Comparison of ENCODE assay signal across 8 cellular contexts in the genomic region with DNA sequence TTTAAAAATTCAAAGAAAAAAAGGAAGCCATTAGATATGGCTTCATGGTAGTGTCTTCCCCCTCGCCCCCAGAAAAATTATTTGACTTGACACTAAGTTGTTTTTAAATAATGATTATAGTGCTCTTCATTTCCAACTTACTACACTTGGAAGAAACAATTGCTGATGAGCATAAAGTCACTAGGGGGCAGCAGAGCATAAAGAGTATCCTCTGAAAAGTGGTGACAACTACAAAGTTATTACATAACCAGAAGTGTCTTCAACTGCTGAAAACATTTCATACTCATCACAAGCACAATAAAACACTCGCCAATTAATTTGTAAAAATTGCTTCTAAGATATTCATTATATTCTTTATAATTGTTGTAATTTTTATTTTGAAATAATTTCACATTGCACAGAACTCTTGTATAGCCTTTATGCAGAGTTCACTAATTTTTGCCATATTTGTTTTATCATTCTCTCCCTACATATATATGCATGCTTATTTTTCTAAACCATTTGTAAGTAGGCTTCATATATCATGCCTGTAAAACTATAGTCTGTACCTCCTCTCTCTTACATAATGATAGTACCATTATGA. TPM values are rescaled to one million over a fixed set of nuclear protein-coding genes. Genes with fewer than 3 reads are reported as not detected.
A peak's percentile ranks its signal among the peaks of the same experiment; 100 is the strongest.
DNase-seq lines count a peak whose midpoint lies in the region; ATAC-seq, FAIRE-seq and TF ChIP-seq lines count a peak whose summit lies in the region.

No MANE protein-coding gene starts in this region.

- H3K4me1 ChIP-seq in mammary epithelial cell (ENCODE audit: insufficient read depth, low read length) (peaks cover 6% of the 10 kb centered on the region), keratinocyte (ENCODE audit: control insufficient read depth, extremely low read depth, insufficient read depth, low read length) (peaks cover 8% of the 10 kb centered on the region)

- 7% methylated on average over 2 of the region's 2 CpGs for WGBS in mammary epithelial cell (ENCODE audit: low coverage, missing lambda C conversion rate)

- no peaks in the 10 kb centered on the region for H4K20me1 ChIP-seq in mammary epithelial cell (ENCODE audit: insufficient read depth, low read length)
- H4K20me1 ChIP-seq in keratinocyte (ENCODE audit: control insufficient read depth, extremely low read depth, insufficient read depth, low read length) = no peaks in the 10 kb centered on the region

- H2AFZ ChIP-seq in mammary epithelial cell (ENCODE audit: low read depth, low read length) = no peak overlapping the region
- no peak overlapping the region for H2AFZ ChIP-seq in keratinocyte (ENCODE audit: control insufficient read depth, low read length)

- DNase-seq in DMS 273 treated with DMSO at 0.1 percent for 48 hours (lab: John Stamatoyannopoulos, UW) (peak; percentile 21), NCI-H1436 treated with DMSO at 0.1 percent for 48 hours (lab: John Stamatoyannopoulos, UW) (peak; percentile 36), T-helper 1 cell (peak in 4 of 5 donors; percentile 27 to 64 (median 54)), mammary epithelial cell (peak; percentile 60), keratinocyte (ENCODE audit: low read depth, low spot score) (peak; percentile 41), mesenteric fat pad (ENCODE audit: low spot score) (no peak)
- DNase-seq in stimulated activated CD4-positive, alpha-beta T cell treated with anti-CD3 and anti-CD28 coated beads, Interleukin-2, amount 100 ng/mL, for 4 hours (ENCODE audit: low read depth) = peak; percentile 51

- peak; percentile 74 to 82 for TF ChIP-seq CTCF in mammary epithelial cell (conservative IDR thresholded peaks at IDR 0.05 in 1 of 2, IDR thresholded peaks at IDR 0.05 in 1 of 2; ENCODE audit: extremely low read depth in 1 of 2, insufficient read depth in 1 of 2, low read depth in 1 of 2, low read length in 2 of 2)
- peak in 2 of 3 experiments; percentile 52 to 55 for TF ChIP-seq CTCF in keratinocyte (optimal IDR thresholded peaks at IDR 0.05 in 1 of 3, IDR thresholded peaks at IDR 0.05 in 1 of 3, conservative IDR thresholded peaks at IDR 0.05 in 1 of 3; ENCODE audit: extremely low read depth in 1 of 3, insufficient read depth in 2 of 3, low read length in 3 of 3)

- intact Hi-C loops in mammary epithelial cell (cut with micrococcal nuclease) = loop anchor here (1.0 to 5.0 kb wide), 4 partner anchors 51 to 391 kb away; no protein-coding TSS in a partner anchor

- no peak overlapping the region for H3K4me3 ChIP-seq in mammary epithelial cell (replicated peaks in 1 of 3; ENCODE audit: insufficient read depth in 1 of 3, low read depth in 2 of 3, low read length in 3 of 3)
- no peak overlapping the region for H3K4me3 ChIP-seq in keratinocyte (ENCODE audit: control insufficient read depth in 2 of 3, extremely low read depth in 1 of 3, insufficient read depth in 2 of 3, low read depth in 1 of 3, low read length in 3 of 3)

- dilution Hi-C loops in mammary epithelial cell (cut with HindIII; ENCODE audit: low sequenced_read_pairs) (no loop called here), keratinocyte (cut with MboI; ENCODE audit: extremely low pct_ligation_motif_present, low sequenced_read_pairs) (no loop called here)

- H3K36me3 ChIP-seq in mammary epithelial cell (ENCODE audit: insufficient read depth, low read length) (no peaks in the 10 kb centered on the region), keratinocyte (ENCODE audit: control insufficient read depth in 2 of 2, extremely low read depth in 1 of 2, insufficient read depth in 2 of 2, low read length in 2 of 2) (peaks cover 0 to 4% of the 10 kb centered on the region in 2 experiments)

- ATAC-seq in GM21825 (IDR thresholded peaks at IDR 0.05; ENCODE audit: unreplicated experiment) = peak; percentile 75

- no peaks in the 10 kb centered on the region for H3K9me3 ChIP-seq in mammary epithelial cell (replicated peaks; ENCODE audit: insufficient read depth, low read length)
- no peaks in the 10 kb centered on the region for H3K9me3 ChIP-seq in keratinocyte (ENCODE audit: control insufficient read depth, low read depth, low read length)

- CTCF ChIA-PET in mammary epithelial cell (lab: Charles Lee; ENCODE audit: low non-redundant PET) = no interaction called here

- in situ Hi-C loops in mammary epithelial cell (cut with MboI; ENCODE audit: low sequenced_read_pairs in 2 of 2) = loop anchor here in 1 of 2 donors (5.0 kb wide), 1 partner anchor 91 kb away; no protein-coding TSS in a partner anchor

- H3K79me2 ChIP-seq in mammary epithelial cell (ENCODE audit: insufficient read depth, low read length) (peaks cover 25% of the 10 kb centered on the region), keratinocyte (ENCODE audit: control insufficient read depth, insufficient read depth, low read length) (peaks cover 20% of the 10 kb centered on the region)

- peak; percentile 46 for FAIRE-seq in keratinocyte (lab: Jason Lieb, UNC)

- no peaks in the 10 kb centered on the region for H3K9me1 ChIP-seq in keratinocyte (ENCODE audit: control insufficient read depth, extremely low read depth, insufficient read depth, low read length)

- H3K4me2 ChIP-seq in mammary epithelial cell (ENCODE audit: insufficient read depth, low read depth, low read length) = no peak overlapping the region
- no peak overlapping the region for H3K4me2 ChIP-seq in keratinocyte (ENCODE audit: control insufficient read depth, extremely low read depth, insufficient read depth, low read depth, low read length)

- H3K27me3 ChIP-seq in mammary epithelial cell (ENCODE audit: insufficient read depth, low read length) (no peaks in the 10 kb centered on the region), keratinocyte (ENCODE audit: control insufficient read depth, extremely low read depth, insufficient read depth, low read length) (no peaks in the 10 kb centered on the region)

- H3K9ac ChIP-seq in mammary epithelial cell (ENCODE audit: insufficient read depth, low read length) = no peak overlapping the region
- H3K9ac ChIP-seq in keratinocyte (ENCODE audit: control insufficient read depth, extremely low read depth, insufficient read depth, low read length) = no peak overlapping the region

- H3K27ac ChIP-seq in mammary epithelial cell (ENCODE audit: insufficient read depth, low read depth, low read length) (no peak overlapping the region), keratinocyte (ENCODE audit: control insufficient read depth, insufficient read depth, low read length) (no peak overlapping the region)

- no TSS peak for BruUV-seq in mammary epithelial cell (replicated peaks; lab: Mats Ljungman, UMichigan)

RNA-seq across cellular contexts. Expression of a gene that starts 54.9 kb away (rescaled TPM):
- total RNA-seq in mammary epithelial cell (10 to 100 TPM; 38.3 to 48.9 TPM), mesenteric fat pad (37.4 TPM)
- polyA plus RNA-seq in mammary epithelial cell (21.6 TPM), keratinocyte (35.7 to 43.3 TPM (median 37.3 TPM) in 3 replicates)
- polyA minus RNA-seq in mammary epithelial cell (94.1 TPM), keratinocyte (104 to 141 TPM (median 110 TPM) in 3 replicates)
- 40.0 TPM for polyA plus RNA-seq in keratinocyte (2011; ENCODE audit: low read depth)
- 23.3 and 36.9 TPM in 2 replicates for polyA plus RNA-seq in keratinocyte (2011; cell fraction: cytosol; rRNA removed)
- polyA plus RNA-seq in keratinocyte (2011; cell fraction: nucleus; rRNA removed) = 52.8 TPM in 2 replicates
- polyA plus RNA-seq in keratinocyte (2012; ENCODE audit: low replicate concordance) = 25.6 and 29.0 TPM in 2 replicates
- 84.6 TPM for polyA minus RNA-seq in keratinocyte (2011; cell fraction: cytosol; rRNA and poly(A)+ RNA removed)
- polyA minus RNA-seq in keratinocyte (2011; cell fraction: nucleus; rRNA and poly(A)+ RNA removed) = 95.6 and 144 TPM in 2 replicates
